7 cellular contexts compared by ENCODE assay signal in the genomic region with DNA sequence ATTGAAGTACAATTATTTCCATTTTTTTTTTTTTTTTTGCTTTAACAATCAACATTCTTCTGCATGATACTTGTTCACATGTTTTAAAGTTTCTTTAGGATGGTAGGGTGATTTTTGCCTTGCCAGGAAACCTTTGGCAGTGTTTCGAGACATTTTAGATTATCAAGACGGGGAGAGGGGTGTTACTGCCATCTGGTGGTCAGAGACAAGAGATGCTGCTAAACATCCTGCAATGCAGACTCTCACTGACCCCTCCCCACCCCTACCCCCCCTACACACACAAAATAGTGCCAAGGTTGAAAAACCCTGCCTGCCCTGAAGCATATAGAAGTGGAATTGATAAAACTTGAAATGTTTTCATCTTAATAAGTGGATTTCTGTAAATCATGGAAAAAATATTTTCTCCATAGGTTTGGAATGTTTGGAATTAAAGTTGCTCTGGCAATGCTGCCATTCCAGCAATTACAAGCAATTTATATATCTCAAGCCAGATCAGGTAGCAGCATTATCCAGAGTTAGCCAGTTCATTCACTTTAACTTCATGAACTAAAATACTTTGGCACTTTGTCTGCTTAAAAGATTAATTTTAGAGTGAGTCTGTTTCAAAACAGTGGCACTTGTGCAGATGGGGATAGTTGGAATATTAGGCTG.
A peak's percentile ranks its signal among the peaks of the same experiment; 100 is the strongest.
DNase-seq lines count a peak whose midpoint lies in the region; ATAC-seq, FAIRE-seq and TF ChIP-seq lines count a peak whose summit lies in the region.

No MANE protein-coding gene starts in this region.

- H3K36me3 Mint-ChIP-seq in T-cell: peaks cover 15% of the 10 kb centered on the region

- no peaks in the 10 kb centered on the region for H3K9me3 Mint-ChIP-seq in T-cell

- POLR2A ChIA-PET in T-cell (lab: Charles Lee): no interaction called here

- CTCF ChIA-PET in T-cell (lab: Charles Lee): interaction anchor here (0.6 to 1.3 kb wide), 10 partner anchors 8 to 1667 kb away, joined by 3 to 10 read pairs (median 4); a partner anchor contains a TSS

- peaks cover 2 to 8% (median 2%) of the 10 kb centered on the region in 3 donors for H3K4me1 Mint-ChIP-seq in T-cell

- peak; percentile 37 to 51 (median 46) for ATAC-seq in T-cell (replicated peaks in 1 of 4)

- DNase-seq in GM04504 (ENCODE audit: low read depth): peak; percentile 19
- DNase-seq in H54 (ENCODE audit: insufficient read length, low spot score): peak; percentile 11
- peak; percentile 10 for DNase-seq in NCI-H1092 (lab: John Stamatoyannopoulos, UW)
- peak in 31 of 34 experiments; percentile 3 to 59 (median 33) for DNase-seq in T-cell
- DNase-seq in cerebellar cortex (ENCODE audit: low spot score): peak; percentile 74
- DNase-seq in kidney tubule cell (ENCODE audit: low spot score): peak; percentile 54
- DNase-seq in stimulated activated CD4-positive, alpha-beta T cell treated with anti-CD3 and anti-CD28 coated beads, TNF-alpha, amount 100 ng/mL, for 1 hour (ENCODE audit: low read depth in 3 of 3, low spot score in 1 of 3): peak in 2 of 3 donors; percentile 1 to 3

- H3K27ac Mint-ChIP-seq in T-cell: no peak overlapping the region

- peak; percentile 43 for FAIRE-seq in H54 (lab: Jason Lieb, UNC)

- no peaks in the 10 kb centered on the region for H3K27me3 Mint-ChIP-seq in T-cell

- H3K4me3 Mint-ChIP-seq in T-cell: no peak overlapping the region

- no peak for TF ChIP-seq POLR2A in H54 (IDR thresholded peaks at IDR 0.05; ENCODE audit: low read depth, low read length)

Comparison
In these comparisons a context has a peak if more than half of its experiments do, and no peak if none do; other contexts are left out.
1. Peak in every context shown above with its lines: DNase-seq and ATAC-seq.
2. DNase-seq: peak in every context shown above with its lines; median percentile 74 in cerebellar cortex; 54 in kidney tubule cell; 33 in T-cell; 19 in GM04504; 11 in H54; 10 in NCI-H1092; 2 in stimulated activated CD4-positive, alpha-beta T cell treated with anti-CD3 and anti-CD28 coated beads, TNF-alpha, amount 100 ng/mL, for 1 hour.